ENCODE assay signal across 21 cellular contexts in genomic region chr11:134032031-134032430, GRCh38. TPM values are rescaled to one million over a fixed set of nuclear protein-coding genes. Genes with fewer than 3 reads are reported as not detected.
DNase-seq lines count a peak whose midpoint lies in the region; FAIRE-seq and TF ChIP-seq lines count a peak whose summit lies in the region.
"Had no signal": no experiment of that assay in that cellular context is flagged by ENCODE, and none has a peak within 500 bp of the region (broad histone marks: within the 10 kb centered on the region; RNA-seq: fewer than 3 reads in every experiment).

No MANE protein-coding gene starts in this region.

- no peaks in the 10 kb centered on the region for H3K79me1 ChIP-seq in H1 (ENCODE audit: low read depth, low read length)

- POLR2A ChIA-PET in CD4-positive, alpha-beta memory T cell (lab: Charles Lee; ENCODE audit: partially characterized antibody), result interaction anchor here (0.9 kb wide), 1 partner anchor 37 kb away, joined by 6 read pairs; the partner anchor contains the start of gene JAM3
- POLR2A ChIA-PET in H1 (lab: Charles Lee; ENCODE audit: partially characterized antibody), result no interaction called here

- H3K4ac ChIP-seq in H1 (replicated peaks; ENCODE audit: insufficient read length, low read depth, low read length), result no peak overlapping the region

- WGBS in H1 (ENCODE audit: extremely low coverage in 1 of 2, insufficient coverage in 1 of 2, insufficient read length in 1 of 2, insufficient replicate concordance in 2 of 2, low coverage in 1 of 2, low lambda C conversion rate in 2 of 2, missing lambda C conversion rate in 1 of 2), 2 experiments, result 84% methylated on average over 5 of the region's 5 CpGs; no CpG with 5 or more reads in 1 of the 2 experiments

- no peak overlapping the region for H3K4me2 ChIP-seq in H1 (ENCODE audit: insufficient read depth in 1 of 2, low read depth in 2 of 2, low read length in 2 of 2)
- no peak overlapping the region for H3K4me2 ChIP-seq in neural progenitor cell

- H3K9ac ChIP-seq in H1 (replicated peaks in 1 of 4; ENCODE audit: extremely low read depth in 1 of 4, low read depth in 3 of 4, low read length in 3 of 4) (no peak overlapping the region; a peak in 1 of 7 replicates), neural progenitor cell (no peak overlapping the region)

- H3K27ac Mint-ChIP-seq in CD4-positive, alpha-beta memory T cell, result peak overlapping the region in 3 of 7 donors; percentile 25 to 47 (median 35)
- peak overlapping the region; percentile 3 for H3K27ac Mint-ChIP-seq in neural progenitor cell
- H3K27ac Mint-ChIP-seq: mesothelial cell of epicardium had no signal

- H2BK15ac ChIP-seq in H1 (ENCODE audit: low read length), result peak overlapping the region; percentile 9; the same call in 1 of the 2 replicates

- no peak overlapping the region for H3K4me3 ChIP-seq in CD4-positive, alpha-beta memory T cell (ENCODE audit: low read length in 2 of 2)
- H3K4me3 ChIP-seq in H1 (ENCODE audit: extremely low read depth in 1 of 4, insufficient read depth in 2 of 4, low read depth in 3 of 4, low read length in 4 of 4), result no peak overlapping the region
- H3K4me3 ChIP-seq in neural progenitor cell, result no peak overlapping the region
- H3K4me3 ChIP-seq: coronary artery, HAP-1 had no signal

- no peak for TF ChIP-seq RAD21 in H1 (IDR thresholded peaks at IDR 0.05 in 1 of 2, conservative IDR thresholded peaks at IDR 0.05 in 1 of 2; ENCODE audit: low read depth in 2 of 2, low read length in 2 of 2)

- H3K27me3 ChIP-seq in CD4-positive, alpha-beta memory T cell (ENCODE audit: insufficient read depth, low read length), result no peaks in the 10 kb centered on the region
- H3K27me3 ChIP-seq in H1 (replicated peaks in 1 of 4; ENCODE audit: control insufficient read depth in 3 of 4, extremely low read depth in 1 of 4, insufficient read depth in 3 of 4, low read length in 3 of 4) (peaks cover 0 to 5% (median 3%) of the 10 kb centered on the region in 4 experiments; a peak in 3 of 7 replicates), neural progenitor cell (peaks cover 47% of the 10 kb centered on the region)

- H3K9me3 ChIP-seq in CD4-positive, alpha-beta memory T cell (ENCODE audit: control insufficient read depth in 1 of 2, low read length in 2 of 2), result no peaks in the 10 kb centered on the region
- H3K9me3 ChIP-seq in H1 (ENCODE audit: insufficient read depth in 2 of 2, low read depth in 1 of 2, low read length in 1 of 2), result no peaks in the 10 kb centered on the region
- no peaks in the 10 kb centered on the region for H3K9me3 ChIP-seq in neural progenitor cell (ENCODE audit: low read depth)
- H3K9me3 ChIP-seq: HAP-1 had no signal

- no peak for DNase-seq in CD4-positive, alpha-beta memory T cell
- DNase-seq in OCI-M1 (lab: John Stamatoyannopoulos, UW), result peak; percentile 15
- DNase-seq in H1 (ENCODE audit: low read depth in 1 of 2, low spot score in 2 of 2), result no peak
- no peak for DNase-seq in neural progenitor cell (ENCODE audit: low spot score)
- DNase-seq in NOMO-1 (lab: John Stamatoyannopoulos, UW; ENCODE audit: unreplicated experiment in 2 of 2), result no peak
- DNase-seq in NCI-H526 (lab: John Stamatoyannopoulos, UW), result no peak
- DNase-seq in RPMI8226, result no peak
- no peak for DNase-seq in NCI-H2171 treated with DMSO at 0.1 percent for 48 hours (lab: John Stamatoyannopoulos, UW)
- DNase-seq: activated gamma-delta T cell, foreskin keratinocyte, MM.1S, NCI-H187 treated with DMSO at 0.1 percent for 48 hours, Right ventricle myocardium superior had no signal

- H3K14ac ChIP-seq in H1 (ENCODE audit: insufficient read length), result no peak overlapping the region

- no peak for TF ChIP-seq POLR2A in H1 (IDR thresholded peaks at IDR 0.05; ENCODE audit: control extremely low read depth in 1 of 2, low read depth in 2 of 2, low read length in 2 of 2)

- H3K79me2 ChIP-seq in H1 (ENCODE audit: control insufficient read depth in 1 of 2, insufficient read depth in 2 of 2, low read length in 2 of 2) (no peaks in the 10 kb centered on the region), neural progenitor cell (ENCODE audit: low read depth) (no peaks in the 10 kb centered on the region)

- TF ChIP-seq EP300 in H1 (IDR thresholded peaks at IDR 0.05; ENCODE audit: borderline replicate concordance in 1 of 2, low read depth in 2 of 2, low read length in 2 of 2), result no peak

- H3K4me1 Mint-ChIP-seq in CD4-positive, alpha-beta memory T cell, result peaks cover 36 to 77% (median 55%) of the 10 kb centered on the region in 4 donors
- H3K4me1 Mint-ChIP-seq in neural progenitor cell, result peaks cover 63% of the 10 kb centered on the region

- H4K5ac ChIP-seq in H1 (ENCODE audit: insufficient read length, low read depth, low read length), result no peak overlapping the region

- no peak overlapping the region for H4K8ac ChIP-seq in H1 (ENCODE audit: extremely low read depth, insufficient read depth, low read length)

- no peak overlapping the region for H3K27ac ChIP-seq in CD4-positive, alpha-beta memory T cell (ENCODE audit: low read depth, low read length)
- H3K27ac ChIP-seq in H1 (ENCODE audit: low read depth, low read length) (no peak overlapping the region), neural progenitor cell (no peak overlapping the region)
- H3K27ac ChIP-seq: foreskin keratinocyte, HL-60 had no signal

- peaks cover 61% of the 10 kb centered on the region for H3K4me1 ChIP-seq in CD4-positive, alpha-beta memory T cell (ENCODE audit: insufficient read depth, low read length)
- H3K4me1 ChIP-seq in H1 (replicated peaks in 1 of 4; ENCODE audit: control insufficient read depth in 3 of 4, insufficient read depth in 4 of 4, low read length in 3 of 4) (peaks cover 0 to 24% (median 18%) of the 10 kb centered on the region in 4 experiments; a peak in 6 of 7 replicates), neural progenitor cell (peaks cover 22% of the 10 kb centered on the region)

- no peaks in the 10 kb centered on the region for H3K9me3 Mint-ChIP-seq in CD4-positive, alpha-beta memory T cell
- H3K9me3 Mint-ChIP-seq in neural progenitor cell, result no peaks in the 10 kb centered on the region
- H3K9me3 Mint-ChIP-seq: mesothelial cell of epicardium, T-cell had no signal

- TF ChIP-seq CTCF in H1 (IDR thresholded peaks at IDR 0.05; ENCODE audit: control extremely low read depth in 1 of 3, insufficient read depth in 1 of 3, low read depth in 1 of 3, low read length in 3 of 3) (no peak), neural progenitor cell (IDR thresholded peaks at IDR 0.05) (no peak)

- no peaks in the 10 kb centered on the region for H4K20me1 ChIP-seq in H1 (replicated peaks in 1 of 2; ENCODE audit: control insufficient read depth in 1 of 2, insufficient read depth in 2 of 2, low read length in 2 of 2)
- H4K20me1 ChIP-seq in neural progenitor cell (ENCODE audit: low read depth), result no peaks in the 10 kb centered on the region

- H2BK5ac ChIP-seq in H1 (ENCODE audit: low read depth, low read length), result 0 out of 2 replicates have a peak overlapping the region, but pooled peaks have one; percentile 2

- peak overlapping the region; percentile 2; the same call in 1 of the 2 replicates for H2BK12ac ChIP-seq in H1 (ENCODE audit: low read depth, low read length)

- no peak overlapping the region for H3K56ac ChIP-seq in H1 (replicated peaks; ENCODE audit: insufficient read length, low read depth, low read length)

- no peaks in the 10 kb centered on the region for H3K27me3 Mint-ChIP-seq in CD4-positive, alpha-beta memory T cell
- peaks cover 44% of the 10 kb centered on the region for H3K27me3 Mint-ChIP-seq in neural progenitor cell (ENCODE audit: insufficient read depth, low read depth)

- no peaks in the 10 kb centered on the region for H3K36me3 ChIP-seq in CD4-positive, alpha-beta memory T cell (ENCODE audit: insufficient read depth, low read length)
- H3K36me3 ChIP-seq in H1 (ENCODE audit: control insufficient read depth in 2 of 4, insufficient read depth in 4 of 4, low read length in 3 of 4) (no peaks in the 10 kb centered on the region), neural progenitor cell (no peaks in the 10 kb centered on the region)
- H3K36me3 ChIP-seq: HAP-1 had no signal

- H3K23ac ChIP-seq in H1 (ENCODE audit: insufficient read length), result no peak overlapping the region

- FAIRE-seq in H1 (lab: Jason Lieb, UNC), result no peak
- FAIRE-seq: astrocyte, D721Med, endothelial cell of umbilical vein had no signal

- peaks cover 2% of the 10 kb centered on the region; the same call in 1 of the 2 replicates for H3K23me2 ChIP-seq in H1 (ENCODE audit: low read depth, low read length)

- H3K4me3 Mint-ChIP-seq in CD4-positive, alpha-beta memory T cell, result peak overlapping the region in 5 of 8 donors; percentile 0 to 47 (median 1)
- peak overlapping the region; percentile 22 for H3K4me3 Mint-ChIP-seq in neural progenitor cell
- H3K4me3 Mint-ChIP-seq: mesothelial cell of epicardium had no signal

- H2BK120ac ChIP-seq in H1 (replicated peaks; ENCODE audit: low read depth, low read length), result no peak overlapping the region

- intact Hi-C loops in CD4-positive, alpha-beta memory T cell (cut with micrococcal nuclease), result no loop called here

- no peak overlapping the region for H3K18ac ChIP-seq in H1 (ENCODE audit: extremely low read depth, low read length)

- CTCF ChIA-PET in CD4-positive, alpha-beta memory T cell (lab: Charles Lee; ENCODE audit: partially characterized antibody), result interaction anchor here (3.4 kb wide), 1 partner anchor 104 kb away, joined by 15 read pairs; no protein-coding TSS in a partner anchor
- CTCF ChIA-PET in H1 (lab: Charles Lee; ENCODE audit: partially characterized antibody), result interaction anchor here (0.5 to 13.6 kb wide), 13 partner anchors 10 to 109 kb away, joined by 3 to 178 read pairs (median 6); no protein-coding TSS in a partner anchor

- no peak overlapping the region for H4K91ac ChIP-seq in H1 (replicated peaks; ENCODE audit: insufficient read length, low read length)

- H3K36me3 Mint-ChIP-seq in CD4-positive, alpha-beta memory T cell, result peaks cover 0 to 2% of the 10 kb centered on the region in 2 donors
- H3K36me3 Mint-ChIP-seq in neural progenitor cell, result no peaks in the 10 kb centered on the region
- H3K36me3 Mint-ChIP-seq: mesothelial cell of epicardium, T-cell had no signal

- H2AK5ac ChIP-seq in H1 (ENCODE audit: low read depth, low read length), result no peak overlapping the region

- no peak overlapping the region for H2AFZ ChIP-seq in H1 (ENCODE audit: low read length)
- no peak overlapping the region for H2AFZ ChIP-seq in neural progenitor cell (replicated peaks)

- no peak overlapping the region for H2BK20ac ChIP-seq in H1 (ENCODE audit: low read length)

- H3F3A ChIP-seq in neural progenitor cell (ENCODE audit: low read depth), result peaks cover 25% of the 10 kb centered on the region

RNA-seq across cellular contexts. Expression of gene JAM3, which starts 36.8 kb away (rescaled TPM):
- total RNA-seq in CD4-positive, alpha-beta memory T cell, result 1 to 10 TPM; 6.8 to 8.3 TPM
- 1 to 10 TPM; 6.5 to 6.6 TPM for polyA plus RNA-seq in CD4-positive, alpha-beta memory T cell
- 40.3 and 42.8 TPM in 2 replicates for total RNA-seq in H1 (2021; fragmentation: NEBNext Ultra II Directional; extraction: Animal tissue kit (Norgen Biotek cat#: 25700))
- polyA plus RNA-seq in H1 (2011; rRNA removed), result 17.8 and 19.6 TPM in 2 replicates
- 16.4 TPM for polyA plus RNA-seq in H1 (2011; cell fraction: cytosol; rRNA removed)
- polyA plus RNA-seq in H1 (2011; cell fraction: nucleus; rRNA removed), result 23.3 TPM
- 24.7 to 30.3 TPM (median 27.0 TPM) in 4 replicates for polyA plus RNA-seq in H1 (2012, experiment 1 of 2)
- 5.8 TPM for polyA plus RNA-seq in H1 (2012, experiment 2 of 2)
- 30.3 TPM for polyA plus RNA-seq in H1 (2013, experiment 1 of 2)
- polyA plus RNA-seq in H1 (2013, experiment 2 of 2), result 37.2 TPM
- 19.3 and 23.9 TPM in 2 replicates for polyA minus RNA-seq in H1 (2011; rRNA and poly(A)+ RNA removed)
- polyA minus RNA-seq in H1 (2011; cell fraction: cytosol; rRNA and poly(A)+ RNA removed), result 16.4 TPM
- 15.7 TPM for polyA minus RNA-seq in H1 (2011; cell fraction: nucleus; rRNA and poly(A)+ RNA removed)
- 65.9 and 68.1 TPM in 2 replicates for total RNA-seq in neural progenitor cell (ENCODE audit: low replicate concordance)
